ENCODE assay signal across 27 cellular contexts in the genomic region with DNA sequence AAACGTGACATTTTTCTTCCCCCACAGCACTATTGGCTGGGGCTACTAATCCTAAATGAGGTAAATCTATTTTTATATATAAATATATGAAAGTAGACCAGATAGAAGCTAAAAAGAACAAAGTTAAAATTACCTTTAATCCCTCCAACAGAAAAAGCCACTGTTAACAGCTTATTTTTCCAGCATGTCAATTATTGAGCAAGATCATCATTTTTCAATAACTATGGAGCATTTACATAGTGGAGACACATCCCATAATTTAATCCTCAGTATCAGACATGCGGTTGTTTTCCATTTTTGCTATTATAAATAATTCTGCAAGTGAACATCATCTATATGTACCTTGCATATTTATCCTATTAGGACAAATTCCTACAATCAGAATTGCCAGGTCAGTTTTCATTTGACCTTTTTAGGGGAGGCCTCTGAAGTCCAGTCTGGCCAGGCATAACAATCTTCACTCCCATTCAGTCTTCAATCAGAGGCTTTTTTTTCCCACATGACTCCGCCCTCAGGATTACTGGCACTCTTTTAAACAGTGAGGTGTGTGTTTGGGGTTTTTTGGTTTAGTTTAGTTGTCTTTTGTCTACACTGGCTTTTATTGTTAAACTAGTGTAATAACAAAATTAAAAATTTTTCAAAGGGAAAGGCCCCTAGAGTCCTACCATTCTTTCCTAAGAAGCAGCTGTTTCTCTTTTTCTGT.
"Had no signal": no experiment of that assay in that cellular context is flagged by ENCODE, and none has a peak within 500 bp of the region (broad histone marks: within the 10 kb centered on the region; RNA-seq: fewer than 3 reads in every experiment).

No MANE protein-coding gene starts in this region.

- H3K4me3 ChIP-seq: colonic mucosa, esophagus squamous epithelium, gastrocnemius medialis, heart right ventricle, left lung, lower lobe of right lung had no signal

- DNase-seq: colonic mucosa; cortex of kidney; effector CD8-positive, alpha-beta T cell; effector memory CD8-positive, alpha-beta T cell; endodermal cell; erythroblast; esophagus squamous epithelium; foreskin fibroblast; foreskin melanocyte; gastrocnemius medialis; glutamatergic neuron; head of caudate nucleus; heart right ventricle; hippocampal formation; left cardiac atrium; left lung; left ventricle myocardium superior; lower lobe of right lung; mesendoderm; midbrain; naive thymus-derived CD4-positive, alpha-beta T cell had no signal

- ATAC-seq: effector memory CD8-positive, alpha-beta T cell; esophagus mucosa; gastrocnemius medialis; heart right ventricle; left cardiac atrium; left lung; left ventricle myocardium superior; lower lobe of right lung; naive thymus-derived CD4-positive, alpha-beta T cell had no signal

- H3K4me1 ChIP-seq: colonic mucosa, esophagus squamous epithelium, gastrocnemius medialis, heart right ventricle, left lung, lower lobe of right lung had no signal

- H3K27ac ChIP-seq: colonic mucosa, epithelial cell of prostate, esophagus squamous epithelium, gastrocnemius medialis, heart right ventricle, left lung, lower lobe of right lung had no signal

- H3K27ac Mint-ChIP-seq: dendritic cell treated with granulocyte-macrophage colony-stimulating factor and Interleukin-4, amounts not matched to agents 40 ng/mL and 50 ng/mL, for 4 days; effector memory CD8-positive, alpha-beta T cell; endodermal cell; naive thymus-derived CD4-positive, alpha-beta T cell had no signal

- H3K27me3 ChIP-seq: colonic mucosa, esophagus squamous epithelium, gastrocnemius medialis, heart right ventricle, left lung had no signal

- H3K4me3 Mint-ChIP-seq: dendritic cell treated with granulocyte-macrophage colony-stimulating factor and Interleukin-4, amounts not matched to agents 40 ng/mL and 50 ng/mL, for 4 days; effector memory CD8-positive, alpha-beta T cell; endodermal cell; naive thymus-derived CD4-positive, alpha-beta T cell had no signal

- H3K9me3 Mint-ChIP-seq: dendritic cell treated with granulocyte-macrophage colony-stimulating factor and Interleukin-4, amounts not matched to agents 40 ng/mL and 50 ng/mL, for 4 days; effector memory CD8-positive, alpha-beta T cell; endodermal cell had no signal

- H3K4me1 Mint-ChIP-seq: endodermal cell; naive thymus-derived CD4-positive, alpha-beta T cell had no signal

- H3K36me3 ChIP-seq: colonic mucosa had no signal

- H3K9me3 ChIP-seq: colonic mucosa, esophagus squamous epithelium, gastrocnemius medialis, heart right ventricle, left lung, lower lobe of right lung had no signal

- H3K27me3 Mint-ChIP-seq: dendritic cell treated with granulocyte-macrophage colony-stimulating factor and Interleukin-4, amounts not matched to agents 40 ng/mL and 50 ng/mL, for 4 days; effector memory CD8-positive, alpha-beta T cell; naive thymus-derived CD4-positive, alpha-beta T cell had no signal

- FAIRE-seq: endometrium, islet of Langerhans, keratinocyte had no signal
